In genomic region chr2:10407841-10408648, GRCh38 we compare ENCODE assay signal across 1 cellular context.
TF ChIP-seq lines count a peak whose summit lies in the region.

No MANE protein-coding gene starts in this region.

TF ChIP-seq in HepG2, 621 proteins besides CTCF, POLR2A, EP300 and RAD21 (continues in another document):
- TF ChIP-seq ZNF331 (CRISPR knock-in tag; IDR thresholded peaks at IDR 0.05) (0 out of 2 replicates have a peak, but pooled peaks have one; percentile 41), MAFK (conservative IDR thresholded peaks at IDR 0.05 in 1 of 2, IDR thresholded peaks at IDR 0.05 in 1 of 2; ENCODE audit: low read length in 2 of 2) (peak; percentile 60 to 72), ZNF616 (CRISPR knock-in tag; IDR thresholded peaks at IDR 0.05; ENCODE audit: low read depth) (0 out of 2 replicates have a peak, but pooled peaks have one; percentile 41), ZNF710 (CRISPR knock-in tag; IDR thresholded peaks at IDR 0.05; ENCODE audit: borderline replicate concordance) (0 out of 2 replicates have a peak, but pooled peaks have one; percentile 35), ELF3 (CRISPR knock-in tag; IDR thresholded peaks at IDR 0.05) (peak; percentile 36; the same call in 1 of the 2 replicates), PCBP2 (optimal IDR thresholded peaks at IDR 0.05; ENCODE audit: low read depth, low read length, poor library complexity, severe bottlenecking) (no peak), ZNF543 (CRISPR knock-in tag; IDR thresholded peaks at IDR 0.05) (0 out of 2 replicates have a peak, but pooled peaks have one; percentile 51), NFYB (CRISPR knock-in tag; IDR thresholded peaks at IDR 0.05) (no peak), RELA (CRISPR knock-in tag; IDR thresholded peaks at IDR 0.05) (0 out of 2 replicates have a peak, but pooled peaks have one; percentile 62), SALL1 (CRISPR knock-in tag; IDR thresholded peaks at IDR 0.05) (peak; percentile 61), FOXP1 (IDR thresholded peaks at IDR 0.05) (no peak), FOXP1 (CRISPR knock-in tag; IDR thresholded peaks at IDR 0.05) (0 out of 2 replicates have a peak, but pooled peaks have one; percentile 7), PBX2 (CRISPR knock-in tag; IDR thresholded peaks at IDR 0.05) (peak; percentile 67; the same call in 1 of the 2 replicates), BCL6 (CRISPR knock-in tag; IDR thresholded peaks at IDR 0.05) (peak; percentile 42; the same call in 1 of the 2 replicates), RAD51 (IDR thresholded peaks at IDR 0.05; ENCODE audit: borderline replicate concordance) (no peak), ZNF318 (CRISPR knock-in tag; IDR thresholded peaks at IDR 0.05) (0 out of 2 replicates have a peak, but pooled peaks have one; percentile 23), ZNF136 (CRISPR knock-in tag; IDR thresholded peaks at IDR 0.05; ENCODE audit: low read depth) (no peak), SP140L (CRISPR knock-in tag; IDR thresholded peaks at IDR 0.05; ENCODE audit: borderline replicate concordance) (no peak), HNF1A (IDR thresholded peaks at IDR 0.05; ENCODE audit: low read depth) (no peak), HNF1A (CRISPR knock-in tag; IDR thresholded peaks at IDR 0.05; ENCODE audit: borderline replicate concordance) (peak; percentile 48; the same call in 1 of the 2 replicates), SRSF4 (IDR thresholded peaks at IDR 0.05; ENCODE audit: low read depth, low read length, poor library complexity, severe bottlenecking) (no peak), ZXDC (CRISPR knock-in tag; IDR thresholded peaks at IDR 0.05) (0 out of 2 replicates have a peak, but pooled peaks have one; percentile 65), SIN3A (IDR thresholded peaks at IDR 0.05; ENCODE audit: borderline replicate concordance, low read depth, low read length) (peak; percentile 81; the same call in 1 of the 2 replicates), ZBTB7A (CRISPR knock-in tag; IDR thresholded peaks at IDR 0.05) (peak; percentile 26; the same call in 1 of the 2 replicates), LCORL (IDR thresholded peaks at IDR 0.05) (no peak), LCORL (CRISPR knock-in tag; IDR thresholded peaks at IDR 0.05) (peak; percentile 60; the same call in 1 of the 2 replicates), ZNF720 (CRISPR knock-in tag; IDR thresholded peaks at IDR 0.05) (no peak), PATZ1 (CRISPR knock-in tag; IDR thresholded peaks at IDR 0.05) (peak; percentile 83), MZF1 (CRISPR knock-in tag; IDR thresholded peaks at IDR 0.05; ENCODE audit: borderline replicate concordance) (no peak), ZFX (CRISPR knock-in tag; IDR thresholded peaks at IDR 0.05; ENCODE audit: low read depth) (peak; percentile 50), JUN (CRISPR knock-in tag; IDR thresholded peaks at IDR 0.05) (no peak), ZNF343 (CRISPR knock-in tag; IDR thresholded peaks at IDR 0.05) (peak; percentile 66; the same call in 1 of the 2 replicates), ATF6 (CRISPR knock-in tag; conservative IDR thresholded peaks at IDR 0.05) (no peak), SP5 (CRISPR knock-in tag; IDR thresholded peaks at IDR 0.05; ENCODE audit: borderline replicate concordance, low read depth) (0 out of 2 replicates have a peak, but pooled peaks have one; percentile 60)
